ENCODE assay signal across 8 cellular contexts in the genomic region with DNA sequence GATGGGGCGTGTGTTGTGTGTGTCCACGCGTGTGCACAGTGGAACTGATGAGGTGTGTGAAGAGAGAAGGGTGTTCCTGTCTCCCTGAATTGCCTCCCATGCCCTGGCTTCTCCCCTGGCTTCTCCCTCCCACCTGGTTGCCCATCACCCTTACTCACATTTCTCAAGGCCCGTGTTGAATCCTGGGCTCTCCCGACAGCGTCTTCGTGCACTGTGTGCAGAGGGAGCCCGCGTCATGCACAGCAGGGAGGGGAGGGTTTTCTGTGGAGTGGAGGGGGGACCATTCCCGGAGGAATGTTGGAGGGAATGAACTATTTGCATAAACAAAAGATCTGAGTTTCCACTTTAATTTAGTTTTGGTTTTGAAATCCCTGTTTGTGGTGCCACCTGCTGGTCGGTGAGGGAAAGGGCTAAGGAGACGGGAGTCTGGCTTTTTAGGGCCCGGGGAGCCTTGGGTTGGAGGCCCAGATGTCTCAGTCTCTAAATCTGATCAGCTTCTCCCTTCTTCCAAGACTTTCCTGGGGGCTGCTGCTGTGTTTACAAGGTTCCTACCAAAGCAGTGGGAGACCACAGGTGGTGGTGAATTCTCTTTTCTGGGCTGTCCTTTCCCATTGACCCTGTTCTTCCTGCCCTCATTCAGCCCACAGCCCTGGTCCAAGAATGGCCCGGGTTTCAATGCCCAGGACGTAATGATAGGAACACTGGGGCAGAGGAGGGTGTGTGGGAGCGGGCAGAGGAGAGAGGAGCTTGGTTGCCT. TPM values are rescaled to one million over a fixed set of nuclear protein-coding genes. Genes with fewer than 3 reads are reported as not detected.
DNase-seq lines count a peak whose midpoint lies in the region; ATAC-seq, FAIRE-seq and TF ChIP-seq lines count a peak whose summit lies in the region.

Gene C1R (minus strand): TSS at position 217 of the 757 bp plus-strand sequence. CDS start 57 bp downstream, at position 160.

- peak within 1 kb of the TSS; percentile 70 to 94 (median 86) for H3K4me3 Mint-ChIP-seq in CD8-positive, alpha-beta memory T cell

- TF ChIP-seq CTCF in HL-60 (IDR thresholded peaks at IDR 0.05; ENCODE audit: insufficient read depth, low read length), result peak; percentile 86
- peak; percentile 85 for TF ChIP-seq CTCF in neutrophil (IDR thresholded peaks at IDR 0.05)

- peak within 1 kb of the TSS; percentile 50 to 94 (median 64) for H3K27ac Mint-ChIP-seq in CD8-positive, alpha-beta memory T cell

- FAIRE-seq in frontal cortex (lab: Jason Lieb, UNC), result no peak

- ATAC-seq in HG03521 (IDR thresholded peaks at IDR 0.05; ENCODE audit: unreplicated experiment), result no peak

- peaks cover 6 to 11% (median 9%) of the 10 kb centered on the region in 3 donors for H3K4me1 Mint-ChIP-seq in CD8-positive, alpha-beta memory T cell

- peak; percentile 54 to 77 (median 61) for DNase-seq in CD8-positive, alpha-beta memory T cell
- DNase-seq in HL-60 (ENCODE audit: low read depth in 1 of 2, low spot score in 1 of 2) (peak in 1 of 2 experiments; percentile 44), RPMI8226 (peak; percentile 65), frontal cortex (ENCODE audit: low spot score in 2 of 2) (peak; percentile 45 to 74), substantia nigra (lab: John Stamatoyannopoulos, UW) (peak in 35 of 49 donors; percentile 6 to 71 (median 35))
- peak; percentile 71 for DNase-seq in activated naive CD4-positive, alpha-beta T cell treated with Interleukin-2 at 50 U/mL for 16 hours

- no peaks in the 10 kb centered on the region for H3K9me3 ChIP-seq in CD8-positive, alpha-beta memory T cell (ENCODE audit: low read length)
- no peaks in the 10 kb centered on the region for H3K9me3 ChIP-seq in neutrophil

- POLR2A ChIA-PET in CD8-positive, alpha-beta memory T cell (lab: Charles Lee), result no interaction called here

- no peaks in the 10 kb centered on the region for H3K36me3 ChIP-seq in CD8-positive, alpha-beta memory T cell (ENCODE audit: insufficient read depth, low read length)
- peaks cover 22% of the 10 kb centered on the region for H3K36me3 ChIP-seq in neutrophil

- H3K4me1 ChIP-seq in CD8-positive, alpha-beta memory T cell (ENCODE audit: insufficient read depth, low read length), result peaks cover 12% of the 10 kb centered on the region
- peaks cover 11 to 19% of the 10 kb centered on the region in 2 experiments for H3K4me1 ChIP-seq in neutrophil (ENCODE audit: control insufficient read depth in 1 of 2, insufficient read depth in 1 of 2, low read depth in 1 of 2, low read length in 1 of 2)

- CTCF ChIA-PET in CD8-positive, alpha-beta memory T cell (lab: Charles Lee), result interaction anchor here (0.7 to 5.1 kb wide), 12 partner anchors 10 to 223 kb away, joined by 3 to 19 read pairs (median 4); partner anchors contain the start of gene SPSB2

- H3K36me3 Mint-ChIP-seq in CD8-positive, alpha-beta memory T cell, result peaks cover 0 to 1% (median 0%) of the 10 kb centered on the region in 3 donors

- H3K9me3 Mint-ChIP-seq in CD8-positive, alpha-beta memory T cell, result no peaks in the 10 kb centered on the region

- peak within 1 kb of the TSS; percentile 61 for H3K4me3 ChIP-seq in CD8-positive, alpha-beta memory T cell (ENCODE audit: low read length)
- peak within 1 kb of the TSS; percentile 13; the same call in 1 of the 2 replicates for H3K4me3 ChIP-seq in HL-60 (replicated peaks; ENCODE audit: insufficient read depth, low read length)
- peak within 1 kb of the TSS; percentile 51 to 59 for H3K4me3 ChIP-seq in neutrophil (ENCODE audit: low read depth in 1 of 2, low read length in 1 of 2)

- H3K27me3 Mint-ChIP-seq in CD8-positive, alpha-beta memory T cell, result peaks cover 2 to 6% of the 10 kb centered on the region in 2 donors

- no peak within 1 kb of the TSS for H3K27ac ChIP-seq in CD8-positive, alpha-beta memory T cell (ENCODE audit: low read depth, low read length)
- H3K27ac ChIP-seq in HL-60 (replicated peaks), result no peak within 1 kb of the TSS
- H3K27ac ChIP-seq in neutrophil, result peak within 1 kb of the TSS; percentile 52
- no peak within 1 kb of the TSS for H3K27ac ChIP-seq in substantia nigra (ENCODE audit: low read depth, low read length, poor library complexity, severe bottlenecking)

- no peaks in the 10 kb centered on the region for H3K27me3 ChIP-seq in CD8-positive, alpha-beta memory T cell (ENCODE audit: insufficient read depth, low read length, poor library complexity, severe bottlenecking)
- no peaks in the 10 kb centered on the region for H3K27me3 ChIP-seq in HL-60 (ENCODE audit: insufficient read depth, poor library complexity, severe bottlenecking)
- H3K27me3 ChIP-seq in neutrophil, result no peaks in the 10 kb centered on the region

RNA-seq across cellular contexts. Expression of gene C1R, which starts in this region (rescaled TPM):
- total RNA-seq in CD8-positive, alpha-beta memory T cell, result 1 to 10 TPM; 1.2 to 1.7 TPM
- 1.9 TPM for polyA plus RNA-seq in CD8-positive, alpha-beta memory T cell
- total RNA-seq in frontal cortex, result 3.7 TPM
